8 cellular contexts compared by ENCODE assay signal in genomic region chr1:94236021-94236491, GRCh38. TPM values are rescaled to one million over a fixed set of nuclear protein-coding genes. Genes with fewer than 3 reads are reported as not detected.
DNase-seq lines count a peak whose midpoint lies in the region; ATAC-seq lines count a peak whose summit lies in the region.

No MANE protein-coding gene starts in this region.

- H3K27me3 Mint-ChIP-seq in activated CD8-positive, alpha-beta T cell treated with anti-CD3 and anti-CD28 coated beads, Interleukin-2, amount 10 ng/mL, durations not matched to agents 7 days and 5 days (ENCODE audit: low read depth), result peaks cover 77% of the 10 kb centered on the region

- H3K4me1 Mint-ChIP-seq in activated CD8-positive, alpha-beta T cell treated with anti-CD3 and anti-CD28 coated beads, Interleukin-2, amount 10 ng/mL, durations not matched to agents 7 days and 5 days (ENCODE audit: low read depth), result peaks cover 10% of the 10 kb centered on the region

- no peak for ATAC-seq in activated CD8-positive, alpha-beta T cell treated with anti-CD3 and anti-CD28 coated beads, Interleukin-2, amount 10 ng/mL, durations not matched to agents 7 days and 5 days
- ATAC-seq in left ventricle myocardium superior (peak; percentile 16), HG03354 (IDR thresholded peaks at IDR 0.05; ENCODE audit: poor library complexity, severe bottlenecking, unreplicated experiment) (no peak), GM19035 (IDR thresholded peaks at IDR 0.05; ENCODE audit: unreplicated experiment) (no peak)

- no peaks in the 10 kb centered on the region for H3K36me3 ChIP-seq in skeletal muscle satellite cell (ENCODE audit: insufficient read depth, low read length)

- peak overlapping the region; percentile 80 for H3K4me3 ChIP-seq in skeletal muscle satellite cell (ENCODE audit: low read length)

- no peaks in the 10 kb centered on the region for H3K36me3 Mint-ChIP-seq in activated CD8-positive, alpha-beta T cell treated with anti-CD3 and anti-CD28 coated beads, Interleukin-2, amount 10 ng/mL, durations not matched to agents 7 days and 5 days (ENCODE audit: low read depth)

- CTCF ChIA-PET in activated CD8-positive, alpha-beta T cell treated with anti-CD3 and anti-CD28 coated beads, Interleukin-2, amount 10 ng/mL, durations not matched to agents 7 days and 5 days (lab: Charles Lee), result interaction anchor here (1.0 to 1.7 kb wide), 2 partner anchors 100 to 173 kb away, joined by 3 to 4 read pairs; no protein-coding TSS in a partner anchor

- peaks cover 38% of the 10 kb centered on the region for H3K4me1 ChIP-seq in skeletal muscle satellite cell (ENCODE audit: control insufficient read depth, insufficient read depth, low read length)

- H3K9me3 Mint-ChIP-seq in activated CD8-positive, alpha-beta T cell treated with anti-CD3 and anti-CD28 coated beads, Interleukin-2, amount 10 ng/mL, durations not matched to agents 7 days and 5 days (ENCODE audit: insufficient read depth), result no peaks in the 10 kb centered on the region

- no peak overlapping the region for H3K27ac Mint-ChIP-seq in activated CD8-positive, alpha-beta T cell treated with anti-CD3 and anti-CD28 coated beads, Interleukin-2, amount 10 ng/mL, durations not matched to agents 7 days and 5 days

- H3K27me3 ChIP-seq in skeletal muscle satellite cell (ENCODE audit: control insufficient read depth, insufficient read depth, low read length), result no peaks in the 10 kb centered on the region

- peak overlapping the region; percentile 97 for H3K4me2 ChIP-seq in skeletal muscle satellite cell (ENCODE audit: low read length)

- intact Hi-C loops in left ventricle myocardium superior (cut with micrococcal nuclease), result no loop called here

- DNase-seq in GM03348 (ENCODE audit: low spot score), result peak; percentile 54
- DNase-seq in activated CD8-positive, alpha-beta T cell treated with anti-CD3 and anti-CD28 coated beads, Interleukin-2, amount 10 ng/mL, durations not matched to agents 7 days and 5 days, result no peak
- DNase-seq in left ventricle myocardium superior, result no peak
- no peak for DNase-seq in SIG-M5 (lab: John Stamatoyannopoulos, UW)
- no peak for DNase-seq in stimulated activated naive CD4-positive, alpha-beta T cell treated with Interleukin-2 at 50 U/mL for 16 hours (lab: John Stamatoyannopoulos, UW)

- H3K9me3 ChIP-seq in skeletal muscle satellite cell (replicated peaks; ENCODE audit: low read length), result no peaks in the 10 kb centered on the region

- peak overlapping the region; percentile 9 for H3K4me3 Mint-ChIP-seq in activated CD8-positive, alpha-beta T cell treated with anti-CD3 and anti-CD28 coated beads, Interleukin-2, amount 10 ng/mL, durations not matched to agents 7 days and 5 days

- POLR2A ChIA-PET in activated CD8-positive, alpha-beta T cell treated with anti-CD3 and anti-CD28 coated beads, Interleukin-2, amount 10 ng/mL, durations not matched to agents 7 days and 5 days (lab: Charles Lee), result interaction anchor here (0.7 kb wide), 1 partner anchor 126 kb away, joined by 3 read pairs; no protein-coding TSS in a partner anchor

- peak overlapping the region; percentile 98 for H3K9ac ChIP-seq in skeletal muscle satellite cell (ENCODE audit: low read depth, low read length)

RNA-seq across cellular contexts. Expression of gene ARHGAP29, which starts 1.3 kb away (rescaled TPM):
- total RNA-seq in activated CD8-positive, alpha-beta T cell treated with anti-CD3 and anti-CD28 coated beads, Interleukin-2, amount 10 ng/mL, durations not matched to agents 7 days and 5 days, result not detected
- total RNA-seq in left ventricle myocardium superior, result 25.9 TPM
- 40.2 and 47.4 TPM in 2 replicates for total RNA-seq in skeletal muscle satellite cell (2012; rRNA removed)

Comparison
In these comparisons a context has a peak if more than half of its experiments do, and no peak if none do; other contexts are left out.
1. RNA of gene ARHGAP29, which starts 1.3 kb away (total RNA-seq): 25.9 TPM in left ventricle myocardium superior (single experiment); not detected in activated CD8-positive, alpha-beta T cell treated with anti-CD3 and anti-CD28 coated beads, Interleukin-2, amount 10 ng/mL, durations not matched to agents 7 days and 5 days; every median in the first group is over 10 times any median in the second.